ENCODE assay signal across 3 cellular contexts in the genomic region with DNA sequence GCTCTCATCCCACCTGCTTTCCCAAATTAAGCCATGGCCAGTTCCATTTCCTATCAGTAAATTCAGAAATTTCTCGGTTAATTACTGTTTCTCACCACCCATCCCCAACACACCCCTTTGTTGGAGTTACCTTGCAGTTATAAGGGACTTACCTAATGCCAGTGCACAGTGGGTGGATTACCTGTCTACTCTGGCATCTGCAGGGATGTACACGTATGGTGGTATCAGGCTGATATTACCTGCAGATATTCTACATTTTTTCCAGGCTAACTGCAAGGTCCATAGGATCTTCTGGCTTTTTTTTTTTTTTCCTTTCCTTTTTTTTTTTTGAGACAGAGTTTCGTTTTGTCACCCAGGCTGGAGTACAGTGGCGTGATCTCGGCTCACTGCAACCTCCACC.
"Had no signal": no experiment of that assay in that cellular context is flagged by ENCODE, and none has a peak within 500 bp of the region (broad histone marks: within the 10 kb centered on the region; RNA-seq: fewer than 3 reads in every experiment).

No MANE protein-coding gene starts in this region.

- DNase-seq: GDM1, GF-D8 had no signal

- H3K4me3 ChIP-seq: GM12878 had no signal
